In genomic region chr6:109853951-109854350, GRCh38 we compare ENCODE assay signal across 34 cellular contexts.
"Had no signal": no experiment of that assay in that cellular context is flagged by ENCODE, and none has a peak within 500 bp of the region (broad histone marks: within the 10 kb centered on the region; RNA-seq: fewer than 3 reads in every experiment).

No MANE protein-coding gene starts in this region.

- DNase-seq: activated CD4-positive, alpha-beta memory T cell treated with anti-CD3 and anti-CD28 coated beads for 36 hours; activated CD4-positive, alpha-beta T cell treated with anti-CD3 and anti-CD28 coated beads for 36 hours; activated CD4-positive, alpha-beta T cell treated with anti-CD3 and anti-CD28 coated beads, Interleukin-2, amount 10 ng/mL, durations not matched to agents 24 days and 14 days; activated CD4-positive, CD25-positive, alpha-beta regulatory T cell; activated CD4-positive, CD25-positive, alpha-beta regulatory T cell treated with anti-CD3 and anti-CD28 coated beads, Interleukin-2, amount 50 U/mL, for 72 hours; activated CD8-positive, alpha-beta memory T cell treated with anti-CD3 and anti-CD28 coated beads, Interleukin-2, amount 10 ng/mL, durations not matched to agents 7 days and 5 days; activated CD8-positive, alpha-beta memory T cell treated with anti-CD3 and anti-CD28 coated beads, Interleukin-2, amount 50 U/mL, for 4 hours; activated CD8-positive, alpha-beta T cell treated with anti-CD3 and anti-CD28 coated beads, Interleukin-2, amount 10 ng/mL, durations not matched to agents 7 days and 5 days; activated gamma-delta T cell; activated naive CD4-positive, alpha-beta T cell; activated naive CD4-positive, alpha-beta T cell treated with anti-CD3 and anti-CD28 coated beads, Interleukin-2, amount 10 ng/mL, durations not matched to agents 7 days and 5 days; activated naive CD8-positive, alpha-beta T cell treated with anti-CD3 and anti-CD28 coated beads, Interleukin-2, amount 10 ng/mL, durations not matched to agents 7 days and 5 days; activated T-cell treated with anti-CD3 and anti-CD28 coated beads, Interleukin-2, amount 50 U/mL, for 24 hours; activated T-cell treated with anti-CD3 and anti-CD28 coated beads, Interleukin-2, amount 50 U/mL, for 72 hours; dermis blood vessel endothelial cell; effector CD4-positive, alpha-beta T cell; effector memory CD8-positive, alpha-beta T cell; esophagus squamous epithelium; foreskin melanocyte; heart right ventricle; T1000 had no signal

- H3K27ac ChIP-seq: ascending aorta, breast epithelium, coronary artery, epithelial cell of prostate, esophagus squamous epithelium, gastroesophageal sphincter, heart right ventricle, hepatocyte, WERI-Rb-1 had no signal

- H3K36me3 Mint-ChIP-seq: activated CD4-positive, alpha-beta memory T cell treated with anti-CD3 and anti-CD28 coated beads for 36 hours; activated CD8-positive, alpha-beta memory T cell treated with anti-CD3 and anti-CD28 coated beads, Interleukin-2, amount 10 ng/mL, durations not matched to agents 7 days and 5 days; activated naive CD4-positive, alpha-beta T cell treated with anti-CD3 and anti-CD28 coated beads, Interleukin-2, amount 10 ng/mL, durations not matched to agents 7 days and 5 days; activated naive CD8-positive, alpha-beta T cell treated with anti-CD3 and anti-CD28 coated beads, Interleukin-2, amount 10 ng/mL, durations not matched to agents 7 days and 5 days; brain had no signal

- H3K27me3 Mint-ChIP-seq: activated CD4-positive, alpha-beta T cell treated with anti-CD3 and anti-CD28 coated beads for 36 hours; activated CD4-positive, alpha-beta T cell treated with anti-CD3 and anti-CD28 coated beads, Interleukin-2, amount 10 ng/mL, durations not matched to agents 24 days and 14 days; activated CD8-positive, alpha-beta memory T cell treated with anti-CD3 and anti-CD28 coated beads, Interleukin-2, amount 10 ng/mL, durations not matched to agents 7 days and 5 days; activated naive CD4-positive, alpha-beta T cell treated with anti-CD3 and anti-CD28 coated beads, Interleukin-2, amount 10 ng/mL, durations not matched to agents 7 days and 5 days; activated T-cell treated with anti-CD3 and anti-CD28 coated beads, Interleukin-2, amount 50 U/mL, for 24 hours; brain; central memory CD8-positive, alpha-beta T cell had no signal

- H3K9me3 ChIP-seq: ascending aorta, breast epithelium, esophagus squamous epithelium, gastroesophageal sphincter, heart right ventricle had no signal

- ATAC-seq: activated CD4-positive, alpha-beta T cell treated with anti-CD3 and anti-CD28 coated beads for 36 hours; activated CD8-positive, alpha-beta memory T cell treated with anti-CD3 and anti-CD28 coated beads, Interleukin-2, amount 10 ng/mL, durations not matched to agents 7 days and 5 days; activated CD8-positive, alpha-beta T cell treated with anti-CD3 and anti-CD28 coated beads, Interleukin-2, amount 10 ng/mL, durations not matched to agents 7 days and 5 days; activated naive CD4-positive, alpha-beta T cell treated with anti-CD3 and anti-CD28 coated beads, Interleukin-2, amount 50 U/mL, for 72 hours; activated T-cell treated with anti-CD3 and anti-CD28 coated beads, Interleukin-2, amount 50 U/mL, for 72 hours; effector memory CD8-positive, alpha-beta T cell; gastroesophageal sphincter; heart right ventricle had no signal

- H3K27me3 ChIP-seq: ascending aorta, breast epithelium, esophagus squamous epithelium, gastroesophageal sphincter, heart right ventricle, hepatocyte had no signal

- H3K9me3 Mint-ChIP-seq: activated CD4-positive, alpha-beta memory T cell treated with anti-CD3 and anti-CD28 coated beads for 36 hours; activated naive CD4-positive, alpha-beta T cell treated with anti-CD3 and anti-CD28 coated beads, Interleukin-2, amount 10 ng/mL, durations not matched to agents 7 days and 5 days; brain; central memory CD8-positive, alpha-beta T cell; T-helper 2 cell treated with Interferon-gamma antibody and Interleukin-4, amounts not matched to agents 5 μg/mL and 100 μg/mL, for 36 hours had no signal

- H3K4me1 Mint-ChIP-seq: activated CD4-positive, alpha-beta T cell treated with anti-CD3 and anti-CD28 coated beads for 36 hours; activated CD4-positive, alpha-beta T cell treated with anti-CD3 and anti-CD28 coated beads, Interleukin-2, amount 10 ng/mL, durations not matched to agents 24 days and 14 days; activated CD8-positive, alpha-beta memory T cell treated with anti-CD3 and anti-CD28 coated beads, Interleukin-2, amount 10 ng/mL, durations not matched to agents 7 days and 5 days; activated naive CD4-positive, alpha-beta T cell treated with anti-CD3 and anti-CD28 coated beads, Interleukin-2, amount 10 ng/mL, durations not matched to agents 7 days and 5 days; activated naive CD8-positive, alpha-beta T cell treated with anti-CD3 and anti-CD28 coated beads, Interleukin-2, amount 10 ng/mL, durations not matched to agents 7 days and 5 days; brain; central memory CD8-positive, alpha-beta T cell had no signal

- H3K4me3 Mint-ChIP-seq: activated CD4-positive, alpha-beta memory T cell treated with anti-CD3 and anti-CD28 coated beads for 36 hours; activated CD4-positive, alpha-beta T cell treated with anti-CD3 and anti-CD28 coated beads for 36 hours; activated CD4-positive, alpha-beta T cell treated with anti-CD3 and anti-CD28 coated beads, Interleukin-2, amount 10 ng/mL, durations not matched to agents 24 days and 14 days; activated CD8-positive, alpha-beta memory T cell treated with anti-CD3 and anti-CD28 coated beads, Interleukin-2, amount 10 ng/mL, durations not matched to agents 7 days and 5 days; activated CD8-positive, alpha-beta T cell treated with anti-CD3 and anti-CD28 coated beads, Interleukin-2, amount 10 ng/mL, durations not matched to agents 7 days and 5 days; activated naive CD4-positive, alpha-beta T cell treated with anti-CD3 and anti-CD28 coated beads, Interleukin-2, amount 10 ng/mL, durations not matched to agents 7 days and 5 days; activated naive CD8-positive, alpha-beta T cell treated with anti-CD3 and anti-CD28 coated beads, Interleukin-2, amount 10 ng/mL, durations not matched to agents 7 days and 5 days; activated T-cell treated with anti-CD3 and anti-CD28 coated beads, Interleukin-2, amount 50 U/mL, for 24 hours; activated T-cell treated with anti-CD3 and anti-CD28 coated beads, Interleukin-2, amount 50 U/mL, for 72 hours; brain; central memory CD8-positive, alpha-beta T cell; effector memory CD8-positive, alpha-beta T cell; T-helper 2 cell treated with Interferon-gamma antibody and Interleukin-4, amounts not matched to agents 5 μg/mL and 100 μg/mL, for 36 hours had no signal

- H3K27ac Mint-ChIP-seq: activated CD4-positive, alpha-beta memory T cell treated with anti-CD3 and anti-CD28 coated beads for 36 hours; activated CD4-positive, alpha-beta T cell treated with anti-CD3 and anti-CD28 coated beads for 36 hours; activated CD4-positive, alpha-beta T cell treated with anti-CD3 and anti-CD28 coated beads, Interleukin-2, amount 10 ng/mL, durations not matched to agents 24 days and 14 days; activated CD8-positive, alpha-beta memory T cell treated with anti-CD3 and anti-CD28 coated beads, Interleukin-2, amount 10 ng/mL, durations not matched to agents 7 days and 5 days; activated CD8-positive, alpha-beta T cell treated with anti-CD3 and anti-CD28 coated beads, Interleukin-2, amount 10 ng/mL, durations not matched to agents 7 days and 5 days; activated naive CD4-positive, alpha-beta T cell treated with anti-CD3 and anti-CD28 coated beads, Interleukin-2, amount 10 ng/mL, durations not matched to agents 7 days and 5 days; activated naive CD4-positive, alpha-beta T cell treated with anti-CD3 and anti-CD28 coated beads, Interleukin-2, amount 50 U/mL, for 72 hours; activated naive CD8-positive, alpha-beta T cell treated with anti-CD3 and anti-CD28 coated beads, Interleukin-2, amount 10 ng/mL, durations not matched to agents 7 days and 5 days; activated T-cell treated with anti-CD3 and anti-CD28 coated beads, Interleukin-2, amount 50 U/mL, for 24 hours; activated T-cell treated with anti-CD3 and anti-CD28 coated beads, Interleukin-2, amount 50 U/mL, for 72 hours; brain; effector memory CD8-positive, alpha-beta T cell; T-helper 2 cell treated with Interferon-gamma antibody and Interleukin-4, amounts not matched to agents 5 μg/mL and 100 μg/mL, for 36 hours had no signal

- H3K36me3 ChIP-seq: ascending aorta, breast epithelium, esophagus squamous epithelium, gastroesophageal sphincter, heart right ventricle, WERI-Rb-1 had no signal

- H3K4me1 ChIP-seq: ascending aorta, breast epithelium, esophagus squamous epithelium, gastroesophageal sphincter, heart right ventricle had no signal

- H2AFZ ChIP-seq: hepatocyte had no signal

- H3K4me2 ChIP-seq: hepatocyte had no signal

- FAIRE-seq: endometrium, endothelial cell of umbilical vein had no signal

- H3K4me3 ChIP-seq: ascending aorta, breast epithelium, coronary artery, esophagus squamous epithelium, gastroesophageal sphincter, heart right ventricle, hepatocyte had no signal

- H3K79me2 ChIP-seq: hepatocyte had no signal
